1 cellular context compared by ENCODE assay signal in the genomic region with DNA sequence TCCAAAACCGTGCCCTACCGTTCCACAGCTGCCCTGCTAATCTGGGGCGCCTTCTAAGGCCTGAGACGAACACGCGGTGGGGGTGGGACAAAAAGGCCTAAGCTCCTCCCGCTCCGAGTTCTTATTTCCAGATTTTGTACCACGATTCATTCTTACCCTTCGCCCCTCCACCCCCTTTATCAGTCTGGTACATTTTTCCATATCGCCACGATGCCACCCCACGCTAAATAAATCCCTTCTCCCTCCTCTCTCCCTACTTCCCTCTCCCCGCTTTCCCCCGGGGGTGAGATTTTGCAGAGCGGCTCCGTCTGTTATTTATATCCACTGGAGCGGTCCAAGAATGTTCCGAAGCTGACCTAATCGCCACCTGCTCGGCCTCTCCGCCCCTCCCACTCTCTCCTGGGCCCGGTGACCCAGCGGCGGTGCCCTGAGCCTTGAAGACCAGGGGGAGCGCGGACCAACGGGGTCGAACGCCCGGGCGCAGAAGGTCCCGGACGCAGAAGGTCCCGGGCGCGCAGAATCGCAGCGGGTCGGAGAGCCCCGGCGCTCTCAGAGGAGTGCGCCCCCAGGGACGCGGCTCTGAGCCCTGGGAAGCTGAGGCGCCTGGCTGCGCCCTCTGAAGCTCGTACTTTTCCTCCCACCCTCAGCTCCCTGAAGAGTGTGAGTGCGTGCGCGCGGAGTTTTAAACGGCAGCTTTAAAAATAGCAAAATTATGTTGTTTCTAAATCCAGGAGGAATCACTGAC.
TF ChIP-seq lines count a peak whose summit lies in the region.

No MANE protein-coding gene starts in this region.

TF ChIP-seq in HepG2, 621 proteins besides CTCF, POLR2A, EP300 and RAD21 (continued from another document and continues in another):
- no peak for TF ChIP-seq MLXIP (CRISPR knock-in tag; IDR thresholded peaks at IDR 0.05; ENCODE audit: borderline replicate concordance)
- no peak for TF ChIP-seq NFRKB (IDR thresholded peaks at IDR 0.05)
- TF ChIP-seq STAT5B (CRISPR knock-in tag; IDR thresholded peaks at IDR 0.05): no peak
- no peak for TF ChIP-seq CBX5 (CRISPR knock-in tag; IDR thresholded peaks at IDR 0.05; ENCODE audit: borderline replicate concordance)
- TF ChIP-seq, protein P1, sequence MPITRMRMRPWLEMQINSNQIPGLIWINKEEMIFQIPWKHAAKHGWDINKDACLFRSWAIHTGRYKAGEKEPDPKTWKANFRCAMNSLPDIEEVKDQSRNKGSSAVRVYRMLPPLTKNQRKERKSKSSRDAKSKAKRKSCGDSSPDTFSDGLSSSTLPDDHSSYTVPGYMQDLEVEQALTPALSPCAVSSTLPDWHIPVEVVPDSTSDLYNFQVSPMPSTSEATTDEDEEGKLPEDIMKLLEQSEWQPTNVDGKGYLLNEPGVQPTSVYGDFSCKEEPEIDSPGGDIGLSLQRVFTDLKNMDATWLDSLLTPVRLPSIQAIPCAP (CRISPR knock-in tag; IDR thresholded peaks at IDR 0.05; ENCODE audit: low read depth): no peak
- TF ChIP-seq ELK4 (CRISPR knock-in tag; IDR thresholded peaks at IDR 0.05; ENCODE audit: borderline replicate concordance): no peak
- no peak for TF ChIP-seq RBM39 (IDR thresholded peaks at IDR 0.05; ENCODE audit: low read depth, low read length, poor library complexity, severe bottlenecking)
- no peak for TF ChIP-seq ZNF839 (CRISPR knock-in tag; IDR thresholded peaks at IDR 0.05; ENCODE audit: borderline replicate concordance)
- no peak for TF ChIP-seq ZNF704 (CRISPR knock-in tag; IDR thresholded peaks at IDR 0.05; ENCODE audit: borderline replicate concordance)
- TF ChIP-seq JUND (CRISPR knock-in tag; IDR thresholded peaks at IDR 0.05): no peak
- TF ChIP-seq ZNF703 (CRISPR knock-in tag; IDR thresholded peaks at IDR 0.05; ENCODE audit: borderline replicate concordance): no peak
- TF ChIP-seq RARG (CRISPR knock-in tag; IDR thresholded peaks at IDR 0.05; ENCODE audit: low read depth): no peak
- TF ChIP-seq SIN3B (IDR thresholded peaks at IDR 0.05; ENCODE audit: low read length): no peak
- TF ChIP-seq, protein P2, sequence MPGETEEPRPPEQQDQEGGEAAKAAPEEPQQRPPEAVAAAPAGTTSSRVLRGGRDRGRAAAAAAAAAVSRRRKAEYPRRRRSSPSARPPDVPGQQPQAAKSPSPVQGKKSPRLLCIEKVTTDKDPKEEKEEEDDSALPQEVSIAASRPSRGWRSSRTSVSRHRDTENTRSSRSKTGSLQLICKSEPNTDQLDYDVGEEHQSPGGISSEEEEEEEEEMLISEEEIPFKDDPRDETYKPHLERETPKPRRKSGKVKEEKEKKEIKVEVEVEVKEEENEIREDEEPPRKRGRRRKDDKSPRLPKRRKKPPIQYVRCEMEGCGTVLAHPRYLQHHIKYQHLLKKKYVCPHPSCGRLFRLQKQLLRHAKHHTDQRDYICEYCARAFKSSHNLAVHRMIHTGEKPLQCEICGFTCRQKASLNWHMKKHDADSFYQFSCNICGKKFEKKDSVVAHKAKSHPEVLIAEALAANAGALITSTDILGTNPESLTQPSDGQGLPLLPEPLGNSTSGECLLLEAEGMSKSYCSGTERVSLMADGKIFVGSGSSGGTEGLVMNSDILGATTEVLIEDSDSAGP (CRISPR knock-in tag; IDR thresholded peaks at IDR 0.05; ENCODE audit: borderline replicate concordance): no peak; the same call in 1 of the 2 replicates
- no peak for TF ChIP-seq ZNF333 (CRISPR knock-in tag; IDR thresholded peaks at IDR 0.05; ENCODE audit: borderline replicate concordance)
- no peak for TF ChIP-seq TBX3 (IDR thresholded peaks at IDR 0.05; ENCODE audit: borderline replicate concordance)
- no peak for TF ChIP-seq ZKSCAN5 (CRISPR knock-in tag; IDR thresholded peaks at IDR 0.05)
- TF ChIP-seq ZNF562 (CRISPR knock-in tag; IDR thresholded peaks at IDR 0.05; ENCODE audit: borderline replicate concordance): no peak
- no peak for TF ChIP-seq RXRB (CRISPR knock-in tag; IDR thresholded peaks at IDR 0.05; ENCODE audit: borderline replicate concordance)
- no peak for TF ChIP-seq PRDM10 (CRISPR knock-in tag; IDR thresholded peaks at IDR 0.05; ENCODE audit: low read depth)
- no peak for TF ChIP-seq ZNF816 (CRISPR knock-in tag; IDR thresholded peaks at IDR 0.05; ENCODE audit: borderline replicate concordance)
- no peak for TF ChIP-seq KLF12 (CRISPR knock-in tag; IDR thresholded peaks at IDR 0.05; ENCODE audit: borderline replicate concordance)
- no peak for TF ChIP-seq ZNF546 (CRISPR knock-in tag; conservative IDR thresholded peaks at IDR 0.05)
- no peak for TF ChIP-seq PLSCR1 (CRISPR knock-in tag; IDR thresholded peaks at IDR 0.05; ENCODE audit: borderline replicate concordance)
- TF ChIP-seq ZNF18 (CRISPR knock-in tag; IDR thresholded peaks at IDR 0.05; ENCODE audit: insufficient replicate concordance): no peak
- no peak for TF ChIP-seq ZFY (CRISPR knock-in tag; IDR thresholded peaks at IDR 0.05)
- TF ChIP-seq ZHX1 (CRISPR knock-in tag; IDR thresholded peaks at IDR 0.05; ENCODE audit: low read depth): 0 out of 2 replicates have a peak, but pooled peaks have one; percentile 23
- TF ChIP-seq JUNB (CRISPR knock-in tag; IDR thresholded peaks at IDR 0.05; ENCODE audit: borderline replicate concordance): no peak
- TF ChIP-seq MIXL1 (CRISPR knock-in tag; IDR thresholded peaks at IDR 0.05): no peak
- TF ChIP-seq ELF1 (CRISPR knock-in tag; IDR thresholded peaks at IDR 0.05): no peak
- no peak for TF ChIP-seq ZBTB7A (CRISPR knock-in tag; IDR thresholded peaks at IDR 0.05)
- peak; percentile 83; the same call in 1 of the 2 replicates for TF ChIP-seq ZC3H13 (CRISPR knock-in tag; IDR thresholded peaks at IDR 0.05)
- TF ChIP-seq KLF16 (CRISPR knock-in tag; IDR thresholded peaks at IDR 0.05): no peak
- TF ChIP-seq, protein P3, sequence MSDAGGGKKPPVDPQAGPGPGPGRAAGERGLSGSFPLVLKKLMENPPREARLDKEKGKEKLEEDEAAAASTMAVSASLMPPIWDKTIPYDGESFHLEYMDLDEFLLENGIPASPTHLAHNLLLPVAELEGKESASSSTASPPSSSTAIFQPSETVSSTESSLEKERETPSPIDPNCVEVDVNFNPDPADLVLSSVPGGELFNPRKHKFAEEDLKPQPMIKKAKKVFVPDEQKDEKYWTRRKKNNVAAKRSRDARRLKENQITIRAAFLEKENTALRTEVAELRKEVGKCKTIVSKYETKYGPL (CRISPR knock-in tag; IDR thresholded peaks at IDR 0.05): no peak
- no peak for TF ChIP-seq ZNF33A (CRISPR knock-in tag; IDR thresholded peaks at IDR 0.05; ENCODE audit: borderline replicate concordance)
- TF ChIP-seq TCF12 (IDR thresholded peaks at IDR 0.05): no peak
- TF ChIP-seq TCF12 (CRISPR knock-in tag; IDR thresholded peaks at IDR 0.05): no peak
